In genomic region chr1:52899445-52899894, GRCh38 we compare ENCODE assay signal across 29 cellular contexts. TPM values are rescaled to one million over a fixed set of nuclear protein-coding genes. Genes with fewer than 3 reads are reported as not detected.
DNase-seq lines count a peak whose midpoint lies in the region; ATAC-seq, FAIRE-seq and TF ChIP-seq lines count a peak whose summit lies in the region.
"Had no signal": no experiment of that assay in that cellular context is flagged by ENCODE, and none has a peak within 500 bp of the region (broad histone marks: within the 10 kb centered on the region; RNA-seq: fewer than 3 reads in every experiment).

No MANE protein-coding gene starts in this region.

- TF ChIP-seq CTCF in AG10803 (conservative IDR thresholded peaks at IDR 0.05; ENCODE audit: low read length) (no peak), IMR-90 (conservative IDR thresholded peaks at IDR 0.05; ENCODE audit: low read depth, low read length) (no peak), HepG2 (CRISPR knock-in tag; IDR thresholded peaks at IDR 0.05) (no peak), prostate gland (IDR thresholded peaks at IDR 0.05) (no peak)

- H3K9me1 ChIP-seq in IMR-90 (ENCODE audit: insufficient read depth, low read length): peaks cover 3% of the 10 kb centered on the region; the same call in 1 of the 2 replicates

- no peak overlapping the region for H2AK5ac ChIP-seq in IMR-90 (ENCODE audit: low read depth, low read length)

- H4K5ac ChIP-seq in IMR-90 (ENCODE audit: low read depth, low read length): no peak overlapping the region

- no peaks in the 10 kb centered on the region for H3K79me1 ChIP-seq in IMR-90 (ENCODE audit: low read depth in 1 of 2, low read length in 2 of 2)

- no peak overlapping the region for H3K4ac ChIP-seq in IMR-90 (ENCODE audit: low read depth, low read length)

- no peak overlapping the region for H2BK120ac ChIP-seq in IMR-90 (ENCODE audit: low read depth, low read length)

- H2AK9ac ChIP-seq in IMR-90 (replicated peaks; ENCODE audit: low read depth, low read length, poor library complexity): no peak overlapping the region

- no peak overlapping the region for H3K4me2 ChIP-seq in IMR-90 (ENCODE audit: low read depth, low read length)
- peak overlapping the region; percentile 29; the same call in 1 of the 2 replicates for H3K4me2 ChIP-seq in HepG2 (ENCODE audit: low read depth, low read length)
- no peak overlapping the region for H3K4me2 ChIP-seq in GM23248 (ENCODE audit: unreplicated experiment)
- H3K4me2 ChIP-seq: BLaER1 had no signal

- H3K18ac ChIP-seq in IMR-90 (ENCODE audit: low read depth, low read length): no peak overlapping the region

- H3K36me3 ChIP-seq in IMR-90 (ENCODE audit: control insufficient read depth, insufficient read depth, low read length): peaks cover 3% of the 10 kb centered on the region; the same call in 1 of the 2 replicates
- peaks cover 0 to 9% of the 10 kb centered on the region in 2 experiments; a peak in 2 of 5 replicates for H3K36me3 ChIP-seq in HepG2 (replicated peaks in 1 of 2; ENCODE audit: control insufficient read depth in 1 of 2, insufficient read depth in 2 of 2, low read length in 2 of 2)
- H3K36me3 ChIP-seq in GM23248 (ENCODE audit: low read depth): no peaks in the 10 kb centered on the region
- H3K36me3 ChIP-seq in prostate gland: no peaks in the 10 kb centered on the region
- H3K36me3 ChIP-seq: BLaER1, uterus had no signal

- H3K14ac ChIP-seq in IMR-90 (replicated peaks; ENCODE audit: low read depth, low read length): no peak overlapping the region

- DNase-seq in AG10803 (ENCODE audit: low read depth) (peak; percentile 24), IMR-90 (no peak), astrocyte of the hippocampus (ENCODE audit: low read depth, low spot score) (peak; percentile 9), HepG2 (ENCODE audit: low spot score) (peak; percentile 30), OCI-M1 (lab: John Stamatoyannopoulos, UW) (no peak), GM23248 (no peak), prostate gland (ENCODE audit: low spot score) (no peak)
- DNase-seq: ACHN; activated CD4-positive, alpha-beta T cell treated with anti-CD3 and anti-CD28 coated beads for 36 hours; activated naive CD4-positive, alpha-beta T cell; activated T-cell treated with anti-CD3 and anti-CD28 coated beads, Interleukin-2, amount 50 U/mL, for 48 hours; amniotic stem cell; H7; kidney; NCI-H2081; NCI-H345; NCI-H82; occipital lobe; PC-3; retina; SHP77; stimulated activated CD4-positive, alpha-beta T cell treated with anti-CD3 and anti-CD28 coated beads, Interleukin-4, amount 100 ng/mL, for 24 hours; stimulated activated naive B cell treated with anti-CD40 and anti-IgM and Interleukin-4, amounts not matched to agents 10 μg/mL and 1 μg/mL and 100 μg/mL, for 72 hours; uterus had no signal

- H4K8ac ChIP-seq in IMR-90 (ENCODE audit: low read depth in 2 of 2, low read length in 2 of 2): no peak overlapping the region

- whole genome bisulfite sequencing in IMR-90 (ENCODE audit: extremely low coverage in 2 of 2, insufficient read length in 1 of 2), 2 experiments: no CpG with 5 or more reads among the region's 4 CpGs
- WGBS in HepG2 (ENCODE audit: low lambda C conversion rate): 13% methylated on average over 4 of the region's 4 CpGs
- WGBS in GM23248 (ENCODE audit: low coverage in 1 of 2, low lambda C conversion rate in 2 of 2, missing lambda C conversion rate in 2 of 2), 2 experiments: 30 to 32% methylated on average over 4 of the region's 4 CpGs
- 43% methylated on average over 4 of the region's 4 CpGs for WGBS in prostate gland

- H4K20me1 ChIP-seq in IMR-90 (ENCODE audit: insufficient read depth, low read length) (no peaks in the 10 kb centered on the region), HepG2 (ENCODE audit: insufficient read depth, low read length) (no peaks in the 10 kb centered on the region), GM23248 (ENCODE audit: insufficient read depth) (no peaks in the 10 kb centered on the region)
- H4K20me1 ChIP-seq: BLaER1 had no signal

- H3K27me3 ChIP-seq in IMR-90 (ENCODE audit: control insufficient read depth, insufficient read depth, low read length) (no peaks in the 10 kb centered on the region), HepG2 (ENCODE audit: control insufficient read depth in 1 of 2, insufficient read depth in 2 of 2, low read length in 2 of 2) (no peaks in the 10 kb centered on the region), GM23248 (replicated peaks; ENCODE audit: insufficient read depth) (no peaks in the 10 kb centered on the region), prostate gland (replicated peaks; ENCODE audit: insufficient read depth) (no peaks in the 10 kb centered on the region)
- H3K27me3 ChIP-seq: BLaER1, suprapubic skin, uterus had no signal

- FAIRE-seq in HepG2 (lab: Jason Lieb, UNC): peak; percentile 55
- FAIRE-seq: endometrium, kidney had no signal

- H2AFZ ChIP-seq in IMR-90 (replicated peaks; ENCODE audit: low read length, poor library complexity) (peak overlapping the region; percentile 1), HepG2 (ENCODE audit: low read length) (no peak overlapping the region), GM23248 (no peak overlapping the region)

- in situ Hi-C loops in IMR-90 (cut with MboI; ENCODE audit: low sequenced_read_pairs): no loop called here
- in situ Hi-C loops in HepG2 (cut with HindIII; ENCODE audit: extremely low pct_ligation_motif_present, low pct_unique_long_range_greater_than_20kb): no loop called here
- in situ Hi-C loops in GM23248 (cut with MboI): no loop called here

- peak; percentile 32; the same call in 1 of the 2 replicates for ATAC-seq in IMR-90 (ENCODE audit: low read depth)
- ATAC-seq in HepG2: peak; percentile 75
- no peak for ATAC-seq in HG02610 (IDR thresholded peaks at IDR 0.05; ENCODE audit: unreplicated experiment)
- ATAC-seq: activated CD4-positive, alpha-beta T cell treated with anti-CD3 and anti-CD28 coated beads for 36 hours; PC-3; stimulated activated naive B cell treated with anti-CD40 and anti-IgM and Interleukin-4, amounts not matched to agents 10 μg/mL and 1 μg/mL and 100 μg/mL, for 72 hours had no signal

- TF ChIP-seq POLR2A in IMR-90 (IDR thresholded peaks at IDR 0.05; ENCODE audit: low read depth, low read length) (no peak), HepG2 (IDR thresholded peaks at IDR 0.05; ENCODE audit: insufficient read depth in 1 of 2, low read depth in 2 of 2, low read length in 2 of 2) (no peak), prostate gland (IDR thresholded peaks at IDR 0.05) (no peak)

- H3K56ac ChIP-seq in IMR-90 (ENCODE audit: extremely low read depth, insufficient read depth, low read length): no peak overlapping the region

- POLR2A ChIA-PET in IMR-90 (lab: Charles Lee; ENCODE audit: unreplicated experiment): no interaction called here
- POLR2A ChIA-PET in HepG2 (lab: Yijun Ruan, JAX): no interaction called here

- no peak for TF ChIP-seq EP300 in HepG2 (IDR thresholded peaks at IDR 0.05; ENCODE audit: low read depth in 2 of 2, low read length in 2 of 2)
- no peak for TF ChIP-seq EP300 in HepG2 (CRISPR knock-in tag; IDR thresholded peaks at IDR 0.05; ENCODE audit: borderline replicate concordance)

- no peaks in the 10 kb centered on the region for H3K9me2 ChIP-seq in GM23248 (ENCODE audit: insufficient read depth)

- TF ChIP-seq RAD21 in IMR-90 (IDR thresholded peaks at IDR 0.05; ENCODE audit: low read length) (no peak), HepG2 (CRISPR knock-in tag; IDR thresholded peaks at IDR 0.05) (no peak)

- H4K91ac ChIP-seq in IMR-90 (ENCODE audit: insufficient read depth, low read depth, low read length): no peak overlapping the region

- no peaks in the 10 kb centered on the region for H3F3A ChIP-seq in GM23248 (ENCODE audit: insufficient read depth)

- H3K9ac ChIP-seq in IMR-90 (ENCODE audit: low read depth, low read length): no peak overlapping the region
- H3K9ac ChIP-seq in HepG2 (ENCODE audit: insufficient read depth, low read depth, low read length): peak overlapping the region; percentile 6; the same call in 1 of the 2 replicates
- H3K9ac ChIP-seq in GM23248: no peak overlapping the region
- H3K9ac ChIP-seq: BLaER1 had no signal

- intact Hi-C loops in IMR-90 (cut with micrococcal nuclease) (no loop called here), HepG2 (cut with micrococcal nuclease; ENCODE audit: unreplicated experiment) (no loop called here), prostate gland (cut with DNase I) (no loop called here)

- no peaks in the 10 kb centered on the region for H3K79me2 ChIP-seq in HepG2 (ENCODE audit: insufficient read depth, low read length)
- H3K79me2 ChIP-seq in GM23248 (ENCODE audit: insufficient read depth): no peaks in the 10 kb centered on the region

- no peak overlapping the region for H3K23ac ChIP-seq in IMR-90 (ENCODE audit: low read depth, low read length)

- no peak overlapping the region for H3K4me3 ChIP-seq in AG10803 (ENCODE audit: low read length)
- H3K4me3 ChIP-seq in IMR-90 (ENCODE audit: insufficient read depth, low read depth, low read length): no peak overlapping the region
- H3K4me3 ChIP-seq in HepG2 (replicated peaks in 1 of 3; ENCODE audit: insufficient read depth in 1 of 3, low read depth in 2 of 3, low read length in 3 of 3): no peak overlapping the region
- H3K4me3 ChIP-seq in GM23248: no peak overlapping the region
- H3K4me3 ChIP-seq in prostate gland: no peak overlapping the region
- H3K4me3 ChIP-seq: BLaER1, suprapubic skin, uterus had no signal

- CTCF ChIA-PET in IMR-90 (lab: Yijun Ruan, JAX): no interaction called here
- CTCF ChIA-PET in HepG2 (lab: Yijun Ruan, JAX; ENCODE audit: low intra/inter-chr PET ratio, low total read pairs): no interaction called here

- no TSS peak for BruUV-seq in IMR-90 (replicated peaks; lab: Mats Ljungman, UMichigan)
- no TSS peak for BruUV-seq in HepG2 (replicated peaks; lab: Mats Ljungman, UMichigan)

- H2BK15ac ChIP-seq in IMR-90 (ENCODE audit: low read depth, low read length): no peak overlapping the region

- H3K4me1 ChIP-seq in IMR-90 (ENCODE audit: control insufficient read depth, insufficient read depth, low read length): peaks cover 1% of the 10 kb centered on the region; the same call in 1 of the 2 replicates
- H3K4me1 ChIP-seq in HepG2 (ENCODE audit: insufficient read depth, low read length): peaks cover 17% of the 10 kb centered on the region
- H3K4me1 ChIP-seq in GM23248 (ENCODE audit: insufficient read depth): no peaks in the 10 kb centered on the region
- no peaks in the 10 kb centered on the region for H3K4me1 ChIP-seq in prostate gland (replicated peaks)
- H3K4me1 ChIP-seq: BLaER1, suprapubic skin, uterus had no signal

- H3K27ac ChIP-seq in IMR-90 (ENCODE audit: insufficient read depth, low read length): no peak overlapping the region
- no peak overlapping the region for H3K27ac ChIP-seq in HepG2 (ENCODE audit: extremely low read length, insufficient read depth, low read length)
- no peak overlapping the region for H3K27ac ChIP-seq in GM23248
- no peak overlapping the region for H3K27ac ChIP-seq in prostate gland
- H3K27ac ChIP-seq: BLaER1, HL-60, suprapubic skin, uterus had no signal

- H2BK20ac ChIP-seq in IMR-90 (ENCODE audit: low read depth, low read length): no peak overlapping the region

- no peak overlapping the region for H2BK5ac ChIP-seq in IMR-90 (ENCODE audit: low read depth, low read length, poor library complexity, severe bottlenecking)

- dilution Hi-C loops in IMR-90 (cut with HindIII; ENCODE audit: low sequenced_read_pairs, unreplicated experiment): no loop called here

- H3K9me3 ChIP-seq in IMR-90 (ENCODE audit: control insufficient read depth, insufficient read depth, low read length): no peaks in the 10 kb centered on the region
- H3K9me3 ChIP-seq in HepG2 (ENCODE audit: low read length): no peaks in the 10 kb centered on the region
- H3K9me3 ChIP-seq in GM23248 (ENCODE audit: low read depth): no peaks in the 10 kb centered on the region
- no peaks in the 10 kb centered on the region for H3K9me3 ChIP-seq in prostate gland
- H3K9me3 ChIP-seq: BLaER1, suprapubic skin, uterus had no signal

RNA-seq across cellular contexts. Expression of gene ECHDC2, which starts 22.1 kb away (rescaled TPM):
- total RNA-seq in IMR-90 (2012; rRNA removed) (5.8 and 6.3 TPM in 2 replicates), HepG2 (2016; rRNA removed; fragmentation: Illumina TruSeq; extraction: Trizol) (27.3 and 48.1 TPM in 2 replicates), prostate gland (100 to 1,000 TPM; 201 to 246 TPM)
- polyA plus RNA-seq in IMR-90 (2012; rRNA removed) (24.6 and 29.4 TPM in 2 replicates), HepG2 (2011; rRNA removed) (90.3 and 107 TPM in 2 replicates), GM23248 (2016; fragmentation: Nextera tagmentation; extraction: Ambion mirVana) (35.2 and 41.0 TPM in 2 replicates)
- polyA plus RNA-seq in IMR-90 (2012; cell fraction: cytosol; rRNA removed): 17.8 and 20.6 TPM in 2 replicates
- polyA plus RNA-seq in IMR-90 (2012; cell fraction: nucleus; rRNA removed; ENCODE audit: low replicate concordance): 238 and 385 TPM in 2 replicates
- total RNA-seq in HepG2 (2016; cell fraction: cytosol; rRNA removed; fragmentation: Illumina TruSeq; extraction: Trizol; ENCODE audit: low read depth): 14.4 and 15.0 TPM in 2 replicates
- 24.1 and 48.7 TPM in 2 replicates for total RNA-seq in HepG2 (2016; cell fraction: insoluble cytoplasmic fraction; rRNA removed; fragmentation: Illumina TruSeq; extraction: Trizol)
- total RNA-seq in HepG2 (2016; cell fraction: membrane; rRNA removed; fragmentation: Illumina TruSeq; extraction: Trizol): 27.6 and 28.1 TPM in 2 replicates
- total RNA-seq in HepG2 (2016; cell fraction: nucleus; rRNA removed; fragmentation: Illumina TruSeq; extraction: Trizol): 47.0 and 57.5 TPM in 2 replicates
- polyA plus RNA-seq in HepG2 (2011; cell fraction: cytosol; rRNA removed): 28.8 and 33.6 TPM in 2 replicates
- polyA plus RNA-seq in HepG2 (2011; cell fraction: nucleus; rRNA removed): 324 and 383 TPM in 2 replicates
- polyA plus RNA-seq in HepG2 (2012): 92.3 and 94.6 TPM in 2 replicates
- polyA plus RNA-seq in HepG2 (2016; cell fraction: cytosol; fragmentation: Illumina TruSeq; extraction: Trizol; ENCODE audit: low read depth): 10.1 and 14.1 TPM in 2 replicates
- polyA plus RNA-seq in HepG2 (2016; cell fraction: insoluble cytoplasmic fraction; fragmentation: Illumina TruSeq; extraction: Trizol; ENCODE audit: low read depth): 25.0 and 28.2 TPM in 2 replicates
- 15.4 and 18.5 TPM in 2 replicates for polyA plus RNA-seq in HepG2 (2016; cell fraction: membrane; fragmentation: Illumina TruSeq; extraction: Trizol; ENCODE audit: low read depth)
- polyA plus RNA-seq in HepG2 (2016; cell fraction: nucleus; fragmentation: Illumina TruSeq; extraction: Trizol; ENCODE audit: insufficient read depth, low read depth): 222 and 224 TPM in 2 replicates
- polyA minus RNA-seq in HepG2 (2011; rRNA and poly(A)+ RNA removed; ENCODE audit: low replicate concordance): 2.4 and 35.6 TPM in 2 replicates
- 5.5 and 7.3 TPM in 2 replicates for polyA minus RNA-seq in HepG2 (2011; cell fraction: cytosol; rRNA and poly(A)+ RNA removed)
- 75.6 and 105 TPM in 2 replicates for polyA minus RNA-seq in HepG2 (2011; cell fraction: nucleus; rRNA and poly(A)+ RNA removed)
- total RNA-seq in GM23248 (2014; rRNA removed; shearing (Covaris generic)): 25.4 and 25.8 TPM in 2 replicates

RNA-seq across cellular contexts. Expression of gene SCP2, which starts 27.6 kb away (rescaled TPM):
- total RNA-seq in IMR-90 (2012; rRNA removed) (70.4 and 140 TPM in 2 replicates), HepG2 (2016; rRNA removed; fragmentation: Illumina TruSeq; extraction: Trizol) (133 and 215 TPM in 2 replicates), prostate gland (100 to 1,000 TPM; 124 to 241 TPM)
- polyA plus RNA-seq in IMR-90 (2012; rRNA removed) (66.1 and 83.1 TPM in 2 replicates), HepG2 (2011; rRNA removed) (45.6 and 59.0 TPM in 2 replicates), GM23248 (2016; fragmentation: Nextera tagmentation; extraction: Ambion mirVana) (257 and 265 TPM in 2 replicates)
- polyA plus RNA-seq in IMR-90 (2012; cell fraction: cytosol; rRNA removed): 10.1 and 13.6 TPM in 2 replicates
- 7.2 and 37.5 TPM in 2 replicates for polyA plus RNA-seq in IMR-90 (2012; cell fraction: nucleus; rRNA removed; ENCODE audit: low replicate concordance)
- total RNA-seq in HepG2 (2016; cell fraction: cytosol; rRNA removed; fragmentation: Illumina TruSeq; extraction: Trizol; ENCODE audit: low read depth): 13.3 and 15.9 TPM in 2 replicates
- total RNA-seq in HepG2 (2016; cell fraction: insoluble cytoplasmic fraction; rRNA removed; fragmentation: Illumina TruSeq; extraction: Trizol): 133 and 225 TPM in 2 replicates
- total RNA-seq in HepG2 (2016; cell fraction: membrane; rRNA removed; fragmentation: Illumina TruSeq; extraction: Trizol): 33.4 and 38.1 TPM in 2 replicates
- 54.5 and 57.0 TPM in 2 replicates for total RNA-seq in HepG2 (2016; cell fraction: nucleus; rRNA removed; fragmentation: Illumina TruSeq; extraction: Trizol)
- polyA plus RNA-seq in HepG2 (2011; cell fraction: cytosol; rRNA removed): 21.7 and 41.8 TPM in 2 replicates
- polyA plus RNA-seq in HepG2 (2011; cell fraction: nucleus; rRNA removed): 11.2 and 21.2 TPM in 2 replicates
- polyA plus RNA-seq in HepG2 (2012): 88.5 and 194 TPM in 2 replicates
- 12.4 and 13.4 TPM in 2 replicates for polyA plus RNA-seq in HepG2 (2016; cell fraction: cytosol; fragmentation: Illumina TruSeq; extraction: Trizol; ENCODE audit: low read depth)
- 220 and 248 TPM in 2 replicates for polyA plus RNA-seq in HepG2 (2016; cell fraction: insoluble cytoplasmic fraction; fragmentation: Illumina TruSeq; extraction: Trizol; ENCODE audit: low read depth)
- polyA plus RNA-seq in HepG2 (2016; cell fraction: membrane; fragmentation: Illumina TruSeq; extraction: Trizol; ENCODE audit: low read depth): 28.4 and 29.4 TPM in 2 replicates
- 75.9 and 81.4 TPM in 2 replicates for polyA plus RNA-seq in HepG2 (2016; cell fraction: nucleus; fragmentation: Illumina TruSeq; extraction: Trizol; ENCODE audit: insufficient read depth, low read depth)
- 12.4 and 19.8 TPM in 2 replicates for polyA minus RNA-seq in HepG2 (2011; rRNA and poly(A)+ RNA removed; ENCODE audit: low replicate concordance)
- 30.3 and 35.0 TPM in 2 replicates for polyA minus RNA-seq in HepG2 (2011; cell fraction: cytosol; rRNA and poly(A)+ RNA removed)
- 32.4 and 42.5 TPM in 2 replicates for polyA minus RNA-seq in HepG2 (2011; cell fraction: nucleus; rRNA and poly(A)+ RNA removed)
- 200 and 209 TPM in 2 replicates for total RNA-seq in GM23248 (2014; rRNA removed; shearing (Covaris generic))

RNA-seq across cellular contexts. Expression of gene ZYG11A, which starts 56.9 kb away (rescaled TPM):
- total RNA-seq in IMR-90 (2012; rRNA removed) (1.9 and 2.0 TPM in 2 replicates), HepG2 (2016; rRNA removed; fragmentation: Illumina TruSeq; extraction: Trizol) (not detected in 2 replicates), prostate gland (1 to 10 TPM in 1 of 2 donors, under 1 TPM in 1; 0.87 to 6.6 TPM)
- polyA plus RNA-seq in IMR-90 (2012; rRNA removed) (0.49 and 0.63 TPM in 2 replicates), HepG2 (2011; rRNA removed) (not detected in 2 replicates), GM23248 (2016; fragmentation: Nextera tagmentation; extraction: Ambion mirVana) (0.04 TPM in 1 of 2 replicates, not detected in the other)
- polyA plus RNA-seq in IMR-90 (2012; cell fraction: cytosol; rRNA removed): 0.16 and 0.34 TPM in 2 replicates
- polyA plus RNA-seq in IMR-90 (2012; cell fraction: nucleus; rRNA removed; ENCODE audit: low replicate concordance): 0.54 and 1.4 TPM in 2 replicates
- not detected in 2 replicates for total RNA-seq in HepG2 (2016; cell fraction: cytosol; rRNA removed; fragmentation: Illumina TruSeq; extraction: Trizol; ENCODE audit: low read depth)
- total RNA-seq in HepG2 (2016; cell fraction: insoluble cytoplasmic fraction; rRNA removed; fragmentation: Illumina TruSeq; extraction: Trizol): not detected in 2 replicates
- not detected in 2 replicates for total RNA-seq in HepG2 (2016; cell fraction: membrane; rRNA removed; fragmentation: Illumina TruSeq; extraction: Trizol)
- not detected in 2 replicates for total RNA-seq in HepG2 (2016; cell fraction: nucleus; rRNA removed; fragmentation: Illumina TruSeq; extraction: Trizol)
- not detected in 2 replicates for polyA plus RNA-seq in HepG2 (2011; cell fraction: cytosol; rRNA removed)
- not detected in 2 replicates for polyA plus RNA-seq in HepG2 (2011; cell fraction: nucleus; rRNA removed)
- polyA plus RNA-seq in HepG2 (2012): 0.09 TPM in 1 of 2 replicates, not detected in the other
- not detected in 2 replicates for polyA plus RNA-seq in HepG2 (2016; cell fraction: cytosol; fragmentation: Illumina TruSeq; extraction: Trizol; ENCODE audit: low read depth)
- not detected in 2 replicates for polyA plus RNA-seq in HepG2 (2016; cell fraction: insoluble cytoplasmic fraction; fragmentation: Illumina TruSeq; extraction: Trizol; ENCODE audit: low read depth)
- polyA plus RNA-seq in HepG2 (2016; cell fraction: membrane; fragmentation: Illumina TruSeq; extraction: Trizol; ENCODE audit: low read depth): not detected in 2 replicates
- polyA plus RNA-seq in HepG2 (2016; cell fraction: nucleus; fragmentation: Illumina TruSeq; extraction: Trizol; ENCODE audit: insufficient read depth, low read depth): not detected in 2 replicates
- 24.6 TPM in 1 of 2 replicates, not detected in the other for polyA minus RNA-seq in HepG2 (2011; rRNA and poly(A)+ RNA removed; ENCODE audit: low replicate concordance)
- polyA minus RNA-seq in HepG2 (2011; cell fraction: cytosol; rRNA and poly(A)+ RNA removed): not detected in 2 replicates
- not detected in 2 replicates for polyA minus RNA-seq in HepG2 (2011; cell fraction: nucleus; rRNA and poly(A)+ RNA removed)
- 0.51 TPM in 1 of 2 replicates, not detected in the other for total RNA-seq in GM23248 (2014; rRNA removed; shearing (Covaris generic))

Comparison
In these comparisons a context has a peak if more than half of its experiments do, and no peak if none do; other contexts are left out.
1. DNase-seq: peak in AG10803 (single experiment), astrocyte of the hippocampus (single experiment) and HepG2 (single experiment); none in IMR-90 (single experiment), OCI-M1 (single experiment), GM23248 (single experiment) and prostate gland (single experiment).